29 cellular contexts compared by ENCODE assay signal in the genomic region with DNA sequence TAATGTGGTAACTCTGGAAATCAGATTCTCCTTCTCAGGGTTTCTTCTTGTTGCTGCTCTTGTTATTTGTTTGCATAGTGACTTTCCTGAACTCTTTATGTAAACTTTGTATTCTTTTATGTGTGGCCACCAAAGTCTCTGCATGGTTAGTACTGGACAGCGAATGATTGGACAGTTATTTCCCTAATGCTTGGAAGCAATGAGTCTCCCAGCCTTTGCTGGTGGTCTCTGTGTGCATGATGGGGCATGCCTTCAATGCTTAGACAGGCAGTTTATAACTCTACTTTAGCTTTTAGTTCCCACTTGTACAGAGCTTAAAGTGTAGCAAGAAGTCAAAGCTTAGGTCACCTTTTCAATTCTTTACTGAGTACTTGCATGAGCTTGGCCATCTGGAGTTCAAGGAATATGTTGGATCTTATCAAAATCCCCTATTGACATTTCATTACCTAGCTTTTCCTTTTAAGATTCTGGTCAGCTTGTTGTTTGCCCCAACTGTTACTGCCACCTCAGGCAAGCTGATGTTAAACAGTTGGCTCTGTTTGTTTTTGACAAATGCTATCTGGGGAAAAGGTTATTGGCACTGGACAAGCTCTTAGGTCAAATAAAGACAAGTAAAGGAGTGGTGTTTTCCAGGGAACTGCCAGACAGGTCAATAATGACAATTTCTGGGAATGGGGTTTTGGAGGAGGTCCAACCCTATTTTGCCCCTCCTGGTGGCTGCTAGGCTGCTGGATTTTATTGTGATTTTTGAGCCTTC. TPM values are rescaled to one million over a fixed set of nuclear protein-coding genes. Genes with fewer than 3 reads are reported as not detected.
DNase-seq lines count a peak whose midpoint lies in the region; ATAC-seq and TF ChIP-seq lines count a peak whose summit lies in the region.
"Had no signal": no experiment of that assay in that cellular context is flagged by ENCODE, and none has a peak within 500 bp of the region (broad histone marks: within the 10 kb centered on the region; RNA-seq: fewer than 3 reads in every experiment).

No MANE protein-coding gene starts in this region.

- WGBS in heart right ventricle, 2 donors = 95 to 100% methylated on average over 1 of the region's 1 CpG
- 70% methylated on average over 1 of the region's 1 CpG for WGBS in liver
- 97 to 100% (median 100%) methylated on average over 1 of the region's 1 CpG for WGBS in psoas muscle, 3 donors

- H3K4me3 ChIP-seq in heart right ventricle (no peak overlapping the region), Panc1 (ENCODE audit: low read depth in 2 of 2, low read length in 2 of 2) (no peak overlapping the region), liver (ENCODE audit: low read depth in 1 of 3, low read length in 3 of 3) (no peak overlapping the region), psoas muscle (no peak overlapping the region)
- H3K4me3 ChIP-seq: ascending aorta, SK-N-MC, testis, vagina had no signal

- H3K36me3 Mint-ChIP-seq in activated naive CD4-positive, alpha-beta T cell treated with anti-CD3 and anti-CD28 coated beads, Interleukin-2, amount 50 U/mL, for 72 hours = peaks cover 13 to 44% of the 10 kb centered on the region in 2 donors

- H3K36me3 ChIP-seq in heart right ventricle (peaks cover 0 to 6% (median 0%) of the 10 kb centered on the region in 9 donors), Panc1 (ENCODE audit: control insufficient read depth, insufficient read depth, low read length) (no peaks in the 10 kb centered on the region), liver (ENCODE audit: control insufficient read depth in 4 of 4, insufficient read depth in 3 of 4, low read depth in 1 of 4, low read length in 3 of 4) (no peaks in the 10 kb centered on the region), psoas muscle (ENCODE audit: insufficient read depth in 1 of 2, low read depth in 1 of 2) (no peaks in the 10 kb centered on the region)
- H3K36me3 ChIP-seq: ascending aorta, neutrophil, vagina had no signal

- H3K27me3 ChIP-seq in heart right ventricle (no peaks in the 10 kb centered on the region), Panc1 (ENCODE audit: control insufficient read depth, insufficient read depth, low read length) (no peaks in the 10 kb centered on the region), liver (ENCODE audit: control insufficient read depth in 4 of 4, insufficient read depth in 4 of 4, low read length in 3 of 4) (no peaks in the 10 kb centered on the region), psoas muscle (ENCODE audit: insufficient read depth in 3 of 3, low read length in 2 of 3) (no peaks in the 10 kb centered on the region)
- H3K27me3 ChIP-seq: ascending aorta, foreskin keratinocyte, neutrophil, testis, vagina had no signal

- peaks cover 0 to 6% (median 0%) of the 10 kb centered on the region in 9 donors for H3K4me1 ChIP-seq in heart right ventricle
- H3K4me1 ChIP-seq in Panc1 (ENCODE audit: control insufficient read depth, insufficient read depth, low read length) = peaks cover 3% of the 10 kb centered on the region; the same call in 1 of the 2 replicates
- peaks cover 4 to 14% (median 5%) of the 10 kb centered on the region in 4 donors for H3K4me1 ChIP-seq in liver (ENCODE audit: control insufficient read depth in 4 of 4, insufficient read depth in 4 of 4, low read length in 3 of 4)
- no peaks in the 10 kb centered on the region for H3K4me1 ChIP-seq in psoas muscle
- H3K4me1 ChIP-seq: ascending aorta, foreskin keratinocyte, testis, vagina had no signal

- H3K9me3 Mint-ChIP-seq in activated naive CD4-positive, alpha-beta T cell treated with anti-CD3 and anti-CD28 coated beads, Interleukin-2, amount 50 U/mL, for 72 hours = peaks cover 5 to 11% of the 10 kb centered on the region in 2 donors
- H3K9me3 Mint-ChIP-seq: activated T-helper 17 cell treated with anti-CD3 and anti-CD28 coated beads, Interleukin-2, amount 50 U/mL, for 72 hours had no signal

- POLR2A ChIA-PET in Panc1 (lab: Charles Lee) = interaction anchor here (0.5 kb wide), 1 partner anchor 116 kb away, joined by 3 read pairs; no protein-coding TSS in a partner anchor

- H3K9ac ChIP-seq in liver (ENCODE audit: low read depth in 1 of 2, low read length in 2 of 2) = no peak overlapping the region

- CTCF ChIA-PET in Panc1 (lab: Charles Lee) = interaction anchor here (0.6 kb wide), 1 partner anchor 126 kb away, joined by 5 read pairs; no protein-coding TSS in a partner anchor

- in situ Hi-C loops in Panc1 (cut with HindIII; ENCODE audit: low pct_unique_long_range_greater_than_20kb, low sequenced_read_pairs) = no loop called here

- intact Hi-C loops in Right ventricle myocardium superior (cut with DNase I) (no loop called here), heart right ventricle (cut with DNase I) (no loop called here), Panc1 (cut with micrococcal nuclease; ENCODE audit: unreplicated experiment) (no loop called here), psoas muscle (cut with DNase I) (no loop called here)

- H3K27ac ChIP-seq in heart right ventricle = no peak overlapping the region
- H3K27ac ChIP-seq in Panc1 (ENCODE audit: low read length) = no peak overlapping the region
- peak overlapping the region; percentile 48 to 70 for H3K27ac ChIP-seq in liver (ENCODE audit: low read depth in 1 of 2, low read length in 2 of 2)
- no peak overlapping the region for H3K27ac ChIP-seq in psoas muscle
- H3K27ac ChIP-seq: ascending aorta, foreskin keratinocyte, neutrophil, SK-N-MC, testis, vagina had no signal

- no TSS peak for BruUV-seq in Panc1 (replicated peaks; lab: Mats Ljungman, UMichigan)

- H3K9me3 ChIP-seq in heart right ventricle = peaks cover 0 to 22% (median 3%) of the 10 kb centered on the region in 11 donors
- peaks cover 35% of the 10 kb centered on the region; the same call in 1 of the 2 replicates for H3K9me3 ChIP-seq in Panc1 (ENCODE audit: control insufficient read depth, insufficient read depth, low read depth, low read length)
- no peaks in the 10 kb centered on the region for H3K9me3 ChIP-seq in liver (ENCODE audit: control insufficient read depth in 4 of 4, low read length in 3 of 4)
- peaks cover 3% of the 10 kb centered on the region for H3K9me3 ChIP-seq in psoas muscle
- H3K9me3 ChIP-seq: ascending aorta, neutrophil, testis, vagina had no signal

- TF ChIP-seq RAD21 in liver (IDR thresholded peaks at IDR 0.05) = peak; percentile 44 to 47

- ATAC-seq in Right ventricle myocardium superior (ENCODE audit: poor library complexity) (peak; percentile 38), heart right ventricle (no peak), Panc1 (peak; percentile 63), psoas muscle (no peak)
- ATAC-seq in activated naive CD4-positive, alpha-beta T cell treated with anti-CD3 and anti-CD28 coated beads, Interleukin-2, amount 50 U/mL, for 72 hours = no peak
- ATAC-seq: activated T-helper 17 cell treated with anti-CD3 and anti-CD28 coated beads, Interleukin-2, amount 50 U/mL, for 72 hours; esophagus mucosa; foreskin keratinocyte had no signal

- no peak overlapping the region for H3K27ac Mint-ChIP-seq in activated naive CD4-positive, alpha-beta T cell treated with anti-CD3 and anti-CD28 coated beads, Interleukin-2, amount 50 U/mL, for 72 hours
- H3K27ac Mint-ChIP-seq: activated CD4-positive, alpha-beta memory T cell treated with anti-CD3 and anti-CD28 coated beads, Interleukin-2, amount 10 ng/mL, durations not matched to agents 7 days and 5 days; activated naive CD8-positive, alpha-beta T cell; activated T-helper 17 cell treated with anti-CD3 and anti-CD28 coated beads, Interleukin-2, amount 50 U/mL, for 72 hours; naive B cell had no signal

- no peak for DNase-seq in Right ventricle myocardium superior
- DNase-seq in heart right ventricle = no peak
- DNase-seq in Panc1 (ENCODE audit: low read depth, low spot score) = no peak
- no peak for DNase-seq in psoas muscle
- no peak for DNase-seq in activated naive CD4-positive, alpha-beta T cell (lab: John Stamatoyannopoulos, UW)
- DNase-seq in DMS79 treated with DMSO at 0.1 percent for 48 hours (lab: John Stamatoyannopoulos, UW) = no peak
- no peak for DNase-seq in activated naive CD4-positive, alpha-beta T cell treated with anti-CD3 and anti-CD28 coated beads, Interleukin-2, amount 50 U/mL, for 72 hours (ENCODE audit: low spot score in 2 of 2)
- DNase-seq: ACHN; activated CD4-positive, alpha-beta memory T cell treated with anti-CD3 and anti-CD28 coated beads, Interleukin-2, amount 10 ng/mL, durations not matched to agents 7 days and 5 days; activated CD4-positive, alpha-beta T cell treated with anti-CD3 and anti-CD28 coated beads for 1 hour; COR-L47; cortex of kidney; foreskin keratinocyte; mesendoderm; naive B cell; NCI-H187; NCI-H2171 treated with DMSO at 0.1 percent for 48 hours; NCI-H526; stimulated activated naive CD4-positive, alpha-beta T cell; T-helper 2 cell; testis had no signal

- TF ChIP-seq CTCF in heart right ventricle (IDR thresholded peaks at IDR 0.05) (no peak), Panc1 (IDR thresholded peaks at IDR 0.05) (no peak), liver (IDR thresholded peaks at IDR 0.05; ENCODE audit: low read depth, low read length, missing input control) (peak; percentile 30), psoas muscle (IDR thresholded peaks at IDR 0.05) (no peak)

TF ChIP-seq in liver, 16 proteins besides CTCF, POLR2A, EP300 and RAD21 (continues in another document):
- TF ChIP-seq FOXA2 (IDR thresholded peaks at IDR 0.05) = peak; percentile 61
- peak; percentile 50 to 54 for TF ChIP-seq HNF4A (conservative IDR thresholded peaks at IDR 0.05)
- TF ChIP-seq JUND (IDR thresholded peaks at IDR 0.05) = peak in 1 of 2 donors; percentile 43
- no peak for TF ChIP-seq EGR1 (IDR thresholded peaks at IDR 0.05; ENCODE audit: low read depth in 2 of 2)
- TF ChIP-seq RXRA (IDR thresholded peaks at IDR 0.05) = peak; percentile 88 to 90
- TF ChIP-seq FOXA1 (IDR thresholded peaks at IDR 0.05) = peak; percentile 73
- peak; percentile 89 for TF ChIP-seq SP1 (IDR thresholded peaks at IDR 0.05)
- no peak for TF ChIP-seq HNF4G (IDR thresholded peaks at IDR 0.05)

RNA-seq across cellular contexts. Expression of a gene that starts 12.3 kb away (rescaled TPM):
- 50.4 TPM for total RNA-seq in Right ventricle myocardium superior
- total RNA-seq in heart right ventricle = 10 to 100 TPM; 44.7 to 66.4 (median 56.7) TPM
- polyA plus RNA-seq in heart right ventricle = 10 to 100 TPM; 20.5 to 44.8 TPM
- 26.9 TPM for total RNA-seq in Panc1 (2021; ENCODE audit: unreplicated experiment)
- 33.2 TPM for polyA plus RNA-seq in Panc1 (2012; ENCODE audit: insufficient read length)
- total RNA-seq in liver = 10 to 100 TPM; 15.4 to 29.0 TPM
- polyA plus RNA-seq in liver = 10 to 100 TPM in 1 of 2 donors, 1 to 10 TPM in 1; 8.4 to 14.9 TPM
- 10 to 100 TPM; 36.2 to 47.2 (median 41.1) TPM for total RNA-seq in psoas muscle
- 10 to 100 TPM; 18.4 to 36.0 (median 22.0) TPM for polyA plus RNA-seq in psoas muscle
- total RNA-seq in activated naive CD4-positive, alpha-beta T cell treated with anti-CD3 and anti-CD28 coated beads, Interleukin-2, amount 50 U/mL, for 72 hours = 10 to 100 TPM; 13.6 to 25.5 TPM

Comparison
In these comparisons a context has a peak if more than half of its experiments do, and no peak if none do; other contexts are left out.
1. ATAC-seq: peak in Right ventricle myocardium superior (single experiment) and Panc1 (single experiment); none in heart right ventricle (0 of 8), psoas muscle (0 of 4) and activated naive CD4-positive, alpha-beta T cell treated with anti-CD3 and anti-CD28 coated beads, Interleukin-2, amount 50 U/mL, for 72 hours (0 of 2).
2. H3K27ac ChIP-seq: peak in liver (2 of 2); none in heart right ventricle (0 of 10), Panc1 (single experiment) and psoas muscle (single experiment).